Comparison of ENCODE assay signal across 15 cellular contexts in genomic region chr14:99564903-99565259, GRCh38. TPM values are rescaled to one million over a fixed set of nuclear protein-coding genes. Genes with fewer than 3 reads are reported as not detected.
DNase-seq lines count a peak whose midpoint lies in the region; ATAC-seq and TF ChIP-seq lines count a peak whose summit lies in the region.
"Had no signal": no experiment of that assay in that cellular context is flagged by ENCODE, and none has a peak within 500 bp of the region (broad histone marks: within the 10 kb centered on the region; RNA-seq: fewer than 3 reads in every experiment).

No MANE protein-coding gene starts in this region.

- H3K27ac ChIP-seq in mammary epithelial cell (ENCODE audit: insufficient read depth, low read depth, low read length), result no peak overlapping the region
- H3K27ac ChIP-seq in breast epithelium, result peak overlapping the region; percentile 67 to 80
- peak overlapping the region; percentile 29 for H3K27ac ChIP-seq in muscle layer of duodenum (ENCODE audit: low read length)
- H3K27ac ChIP-seq: tibial nerve had no signal

- H3K4me1 ChIP-seq in mammary epithelial cell (ENCODE audit: insufficient read depth, low read length), result peaks cover 43% of the 10 kb centered on the region
- peaks cover 21 to 67% of the 10 kb centered on the region in 2 donors for H3K4me1 ChIP-seq in breast epithelium
- H3K4me1 ChIP-seq in muscle layer of duodenum (ENCODE audit: control insufficient read depth in 1 of 2, insufficient read depth in 2 of 2, low read length in 2 of 2), result peaks cover 19 to 99% of the 10 kb centered on the region in 2 donors

- BruUV-seq in MCF 10A (replicated peaks; lab: Mats Ljungman, UMichigan), result no TSS peak
- BruUV-seq in mammary epithelial cell (replicated peaks; lab: Mats Ljungman, UMichigan), result no TSS peak

- H3K4me3 ChIP-seq in mammary epithelial cell (replicated peaks in 1 of 3; ENCODE audit: insufficient read depth in 1 of 3, low read depth in 2 of 3, low read length in 3 of 3), result no peak overlapping the region
- H3K4me3 ChIP-seq in breast epithelium, result no peak overlapping the region
- no peak overlapping the region for H3K4me3 ChIP-seq in muscle layer of duodenum (ENCODE audit: low read depth in 1 of 2, low read length in 2 of 2)
- H3K4me3 ChIP-seq: skin epidermis, tibial nerve had no signal

- POLR2A ChIA-PET in MCF 10A (lab: Yijun Ruan, JAX), result interaction anchor here (1.4 kb wide), 1 partner anchor 12 kb away, joined by 3 read pairs; no protein-coding TSS in a partner anchor

- TF ChIP-seq POLR2A in breast epithelium (IDR thresholded peaks at IDR 0.05) (no peak), erythroblast (IDR thresholded peaks at IDR 0.05; ENCODE audit: low read length) (no peak)

- H3K27ac Mint-ChIP-seq in MCF 10A (ENCODE audit: low read depth, unreplicated experiment) (no peak overlapping the region), type B pancreatic cell (peak overlapping the region; percentile 54)
- H3K27ac Mint-ChIP-seq: activated CD4-positive, alpha-beta memory T cell treated with anti-CD3 and anti-CD28 coated beads for 36 hours; activated T-helper 2 cell treated with anti-CD3 and anti-CD28 coated beads, Interferon-gamma antibody, Interleukin-2, Interleukin-4, amounts not matched to agents 10 μg/mL and 5 μg/mL and 100 μg/mL, durations not matched to agents 14 hours and 24 hours and 36 hours; T-helper 2 cell treated with Interferon-gamma antibody and Interleukin-4, amounts not matched to agents 5 μg/mL and 100 μg/mL, for 36 hours had no signal

- 77% methylated on average over 10 of the region's 15 CpGs for WGBS in mammary epithelial cell (ENCODE audit: low coverage, missing lambda C conversion rate)

- peaks cover 89% of the 10 kb centered on the region for H3K79me2 ChIP-seq in mammary epithelial cell (ENCODE audit: insufficient read depth, low read length)

- H3K4me1 Mint-ChIP-seq in MCF 10A (ENCODE audit: insufficient read depth, unreplicated experiment), result peaks cover 37% of the 10 kb centered on the region
- peaks cover 70% of the 10 kb centered on the region for H3K4me1 Mint-ChIP-seq in type B pancreatic cell (ENCODE audit: unreplicated experiment)

- CTCF ChIA-PET in MCF 10A (lab: Yijun Ruan, JAX) (interaction anchor here (0.8 to 1.7 kb wide), 4 partner anchors 9 to 63 kb away, joined by 3 to 7 read pairs (median 4); no protein-coding TSS in a partner anchor), mammary epithelial cell (lab: Charles Lee; ENCODE audit: low non-redundant PET) (no interaction called here)

- intact Hi-C loops in MCF 10A (cut with micrococcal nuclease), result loop anchor here (2.0 kb wide), 1 partner anchor 40 kb away; the partner anchor contains the start of gene CCDC85C
- intact Hi-C loops in mammary epithelial cell (cut with micrococcal nuclease), result no loop called here
- intact Hi-C loops in breast epithelium (cut with DNase I; ENCODE audit: low total_unique reads), result loop anchor here (5.0 kb wide), 1 partner anchor 37 kb away; the partner anchor contains the start of gene CCDC85C

- DNase-seq in MCF 10A (ENCODE audit: unreplicated experiment) (no peak), mammary epithelial cell (no peak), breast epithelium (ENCODE audit: low spot score in 2 of 2) (no peak), type B pancreatic cell (ENCODE audit: extremely low spot score, unreplicated experiment) (no peak), erythroblast (lab: John Stamatoyannopoulos, UW) (no peak), NOMO-1 (lab: John Stamatoyannopoulos, UW; ENCODE audit: unreplicated experiment in 2 of 2) (no peak)
- DNase-seq: activated CD4-positive, alpha-beta memory T cell treated with anti-CD3 and anti-CD28 coated beads for 36 hours; DND-41; GOT3 had no signal

- no peak overlapping the region for H2AFZ ChIP-seq in mammary epithelial cell (ENCODE audit: low read depth, low read length)

- H3K27me3 Mint-ChIP-seq in MCF 10A (ENCODE audit: insufficient read depth, unreplicated experiment), result no peaks in the 10 kb centered on the region
- H3K27me3 Mint-ChIP-seq in type B pancreatic cell, result no peaks in the 10 kb centered on the region
- H3K27me3 Mint-ChIP-seq: activated CD4-positive, alpha-beta memory T cell treated with anti-CD3 and anti-CD28 coated beads for 36 hours had no signal

- H3K4me3 Mint-ChIP-seq in MCF 10A (ENCODE audit: unreplicated experiment), result peak overlapping the region; percentile 29
- peak overlapping the region; percentile 31 for H3K4me3 Mint-ChIP-seq in type B pancreatic cell
- H3K4me3 Mint-ChIP-seq: activated CD4-positive, alpha-beta memory T cell treated with anti-CD3 and anti-CD28 coated beads for 36 hours; T-helper 2 cell treated with Interferon-gamma antibody and Interleukin-4, amounts not matched to agents 5 μg/mL and 100 μg/mL, for 36 hours had no signal

- dilution Hi-C loops in mammary epithelial cell (cut with HindIII; ENCODE audit: low sequenced_read_pairs), result loop anchor here (5.0 kb wide), 1 partner anchor 58 kb away; no protein-coding TSS in a partner anchor

- TF ChIP-seq CTCF in MCF 10A (IDR thresholded peaks at IDR 0.05; ENCODE audit: unreplicated experiment) (no peak), mammary epithelial cell (conservative IDR thresholded peaks at IDR 0.05 in 1 of 2, IDR thresholded peaks at IDR 0.05 in 1 of 2; ENCODE audit: extremely low read depth in 1 of 2, insufficient read depth in 1 of 2, low read depth in 1 of 2, low read length in 2 of 2) (no peak), breast epithelium (IDR thresholded peaks at IDR 0.05) (no peak), type B pancreatic cell (conservative IDR thresholded peaks at IDR 0.05) (no peak)

- H3K9ac ChIP-seq in mammary epithelial cell (ENCODE audit: insufficient read depth, low read length), result no peak overlapping the region

- H4K20me1 ChIP-seq in mammary epithelial cell (ENCODE audit: insufficient read depth, low read length), result no peaks in the 10 kb centered on the region

- H3K4me2 ChIP-seq in mammary epithelial cell (ENCODE audit: insufficient read depth, low read depth, low read length), result no peak overlapping the region

- no peaks in the 10 kb centered on the region for H3K27me3 ChIP-seq in mammary epithelial cell (ENCODE audit: insufficient read depth, low read length)
- no peaks in the 10 kb centered on the region for H3K27me3 ChIP-seq in breast epithelium
- no peaks in the 10 kb centered on the region for H3K27me3 ChIP-seq in muscle layer of duodenum (ENCODE audit: low read depth, low read length)
- H3K27me3 ChIP-seq: tibial nerve had no signal

- no peaks in the 10 kb centered on the region for H3K36me3 ChIP-seq in mammary epithelial cell (ENCODE audit: insufficient read depth, low read length)
- no peaks in the 10 kb centered on the region for H3K36me3 ChIP-seq in breast epithelium
- H3K36me3 ChIP-seq in muscle layer of duodenum (ENCODE audit: control insufficient read depth in 1 of 2, insufficient read depth in 2 of 2, low read length in 2 of 2), result no peaks in the 10 kb centered on the region
- H3K36me3 ChIP-seq: tibial nerve had no signal

- no peak for ATAC-seq in esophagus mucosa

- H3K36me3 Mint-ChIP-seq in MCF 10A (ENCODE audit: insufficient read depth, unreplicated experiment) (no peaks in the 10 kb centered on the region), type B pancreatic cell (no peaks in the 10 kb centered on the region)
- H3K36me3 Mint-ChIP-seq: activated CD4-positive, alpha-beta memory T cell treated with anti-CD3 and anti-CD28 coated beads for 36 hours had no signal

- H3K9me3 Mint-ChIP-seq in MCF 10A (ENCODE audit: unreplicated experiment), result no peaks in the 10 kb centered on the region
- H3K9me3 Mint-ChIP-seq in type B pancreatic cell, result no peaks in the 10 kb centered on the region
- H3K9me3 Mint-ChIP-seq: activated CD4-positive, alpha-beta memory T cell treated with anti-CD3 and anti-CD28 coated beads for 36 hours; activated T-helper 2 cell treated with anti-CD3 and anti-CD28 coated beads, Interferon-gamma antibody, Interleukin-2, Interleukin-4, amounts not matched to agents 10 μg/mL and 5 μg/mL and 100 μg/mL, durations not matched to agents 14 hours and 24 hours and 36 hours; T-helper 2 cell treated with Interferon-gamma antibody and Interleukin-4, amounts not matched to agents 5 μg/mL and 100 μg/mL, for 36 hours had no signal

- no peaks in the 10 kb centered on the region for H3K9me3 ChIP-seq in mammary epithelial cell (replicated peaks; ENCODE audit: insufficient read depth, low read length)
- no peaks in the 10 kb centered on the region for H3K9me3 ChIP-seq in breast epithelium
- no peaks in the 10 kb centered on the region for H3K9me3 ChIP-seq in muscle layer of duodenum (ENCODE audit: control insufficient read depth in 1 of 2, low read length in 2 of 2)
- H3K9me3 ChIP-seq: tibial nerve had no signal

- in situ Hi-C loops in mammary epithelial cell (cut with MboI; ENCODE audit: low sequenced_read_pairs in 2 of 2), result no loop called here

RNA-seq across cellular contexts. Expression of gene CCDC85C, which starts 39.1 kb away (rescaled TPM):
- total RNA-seq in MCF 10A (2022) (19.1 and 29.9 TPM in 2 replicates), mammary epithelial cell (10 to 100 TPM in 1 of 2 donors, 1 to 10 TPM in 1; 8.3 to 32.6 TPM), breast epithelium (1 to 10 TPM; 1.3 to 8.3 (median 4.3) TPM), type B pancreatic cell (ENCODE audit: low replicate concordance) (49.1 and 83.8 TPM in 2 replicates), esophagus mucosa (50.2 TPM)
- 15.1 TPM for polyA plus RNA-seq in mammary epithelial cell
- 13.6 TPM for polyA minus RNA-seq in mammary epithelial cell
